ENCODE assay signal across 16 cellular contexts in the genomic region with DNA sequence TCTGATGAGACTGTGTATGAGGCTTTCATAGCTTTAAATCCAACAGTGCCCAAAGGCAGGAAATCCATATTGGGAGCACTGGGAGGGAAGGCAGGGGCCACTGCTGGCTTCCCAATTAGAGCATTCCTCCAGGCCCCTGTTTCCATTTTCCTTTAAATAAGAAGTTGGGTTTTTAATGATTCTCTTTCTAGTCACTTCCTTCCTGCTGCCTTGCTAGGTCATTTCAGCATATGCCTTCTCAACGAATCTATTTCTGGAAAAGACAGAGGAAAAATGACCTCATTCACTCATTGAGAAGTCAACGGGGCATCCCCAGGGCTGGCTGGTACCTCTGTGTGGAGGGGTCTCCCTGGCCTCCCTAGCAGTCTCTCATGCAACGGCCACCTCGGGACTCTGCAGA. TPM values are rescaled to one million over a fixed set of nuclear protein-coding genes. Genes with fewer than 3 reads are reported as not detected.
"Had no signal": no experiment of that assay in that cellular context is flagged by ENCODE, and none has a peak within 500 bp of the region (broad histone marks: within the 10 kb centered on the region; RNA-seq: fewer than 3 reads in every experiment).

No MANE protein-coding gene starts in this region.

- ATAC-seq: activated T-cell treated with anti-CD3 and anti-CD28 coated beads, Interleukin-2, amount 50 U/mL, for 72 hours; naive thymus-derived CD4-positive, alpha-beta T cell; stimulated activated memory B cell treated with anti-CD40 and anti-IgM and Interleukin-4, amounts not matched to agents 10 μg/mL and 1 μg/mL and 100 μg/mL, for 72 hours had no signal

- H3K27ac ChIP-seq: esophagus muscularis mucosa, tibial nerve had no signal

- H3K4me3 ChIP-seq: esophagus muscularis mucosa, tibial nerve had no signal

- H3K9me3 ChIP-seq: esophagus muscularis mucosa, tibial nerve had no signal

- H3K27me3 ChIP-seq: esophagus muscularis mucosa, tibial nerve had no signal

- DNase-seq: activated CD4-positive, alpha-beta T cell treated with anti-CD3 and anti-CD28 coated beads, Interleukin-2, amount 10 ng/mL, durations not matched to agents 7 days and 5 days; activated CD8-positive, alpha-beta memory T cell treated with anti-CD3 and anti-CD28 coated beads, Interleukin-2, amount 50 U/mL, for 48 hours; activated gamma-delta T cell treated with Interleukin-2 at 50 U/mL for 16 hours; activated T-cell treated with anti-CD3 and anti-CD28 coated beads, Interleukin-2, amount 50 U/mL, for 72 hours; amniotic stem cell; caudate nucleus; hippocampal formation; naive thymus-derived CD4-positive, alpha-beta T cell; posterior cingulate gyrus had no signal

- H3K36me3 ChIP-seq: esophagus muscularis mucosa, tibial nerve had no signal

- H3K4me3 Mint-ChIP-seq: activated CD4-positive, alpha-beta T cell treated with anti-CD3 and anti-CD28 coated beads, Interleukin-2, amount 10 ng/mL, durations not matched to agents 7 days and 5 days; activated naive CD8-positive, alpha-beta T cell; activated T-cell treated with anti-CD3 and anti-CD28 coated beads, Interleukin-2, amount 50 U/mL, for 72 hours; naive thymus-derived CD4-positive, alpha-beta T cell; stimulated activated memory B cell treated with anti-CD40 and anti-IgM and Interleukin-4, amounts not matched to agents 10 μg/mL and 1 μg/mL and 100 μg/mL, for 72 hours had no signal

- H3K36me3 Mint-ChIP-seq: activated naive CD8-positive, alpha-beta T cell; naive thymus-derived CD4-positive, alpha-beta T cell; stimulated activated memory B cell treated with anti-CD40 and anti-IgM and Interleukin-4, amounts not matched to agents 10 μg/mL and 1 μg/mL and 100 μg/mL, for 72 hours had no signal

- H3K9me3 Mint-ChIP-seq: activated CD4-positive, alpha-beta T cell treated with anti-CD3 and anti-CD28 coated beads, Interleukin-2, amount 10 ng/mL, durations not matched to agents 7 days and 5 days; activated T-cell treated with anti-CD3 and anti-CD28 coated beads, Interleukin-2, amount 50 U/mL, for 72 hours; stimulated activated memory B cell treated with anti-CD40 and anti-IgM and Interleukin-4, amounts not matched to agents 10 μg/mL and 1 μg/mL and 100 μg/mL, for 72 hours had no signal

- FAIRE-seq: colon, keratinocyte had no signal

- H3K4me1 Mint-ChIP-seq: activated CD4-positive, alpha-beta T cell treated with anti-CD3 and anti-CD28 coated beads, Interleukin-2, amount 10 ng/mL, durations not matched to agents 7 days and 5 days; stimulated activated memory B cell treated with anti-CD40 and anti-IgM and Interleukin-4, amounts not matched to agents 10 μg/mL and 1 μg/mL and 100 μg/mL, for 72 hours had no signal

- H3K27ac Mint-ChIP-seq: activated CD4-positive, alpha-beta T cell treated with anti-CD3 and anti-CD28 coated beads, Interleukin-2, amount 10 ng/mL, durations not matched to agents 7 days and 5 days; activated naive CD8-positive, alpha-beta T cell; activated T-cell treated with anti-CD3 and anti-CD28 coated beads, Interleukin-2, amount 50 U/mL, for 72 hours; naive thymus-derived CD4-positive, alpha-beta T cell; stimulated activated memory B cell treated with anti-CD40 and anti-IgM and Interleukin-4, amounts not matched to agents 10 μg/mL and 1 μg/mL and 100 μg/mL, for 72 hours had no signal

RNA-seq across cellular contexts. Expression of a gene that starts 43.5 kb away (rescaled TPM):
- total RNA-seq: mononuclear cell had no signal
- polyA plus RNA-seq: keratinocyte; naive thymus-derived CD4-positive, alpha-beta T cell had no signal
